Comparison of ENCODE assay signal across 26 cellular contexts in the genomic region with DNA sequence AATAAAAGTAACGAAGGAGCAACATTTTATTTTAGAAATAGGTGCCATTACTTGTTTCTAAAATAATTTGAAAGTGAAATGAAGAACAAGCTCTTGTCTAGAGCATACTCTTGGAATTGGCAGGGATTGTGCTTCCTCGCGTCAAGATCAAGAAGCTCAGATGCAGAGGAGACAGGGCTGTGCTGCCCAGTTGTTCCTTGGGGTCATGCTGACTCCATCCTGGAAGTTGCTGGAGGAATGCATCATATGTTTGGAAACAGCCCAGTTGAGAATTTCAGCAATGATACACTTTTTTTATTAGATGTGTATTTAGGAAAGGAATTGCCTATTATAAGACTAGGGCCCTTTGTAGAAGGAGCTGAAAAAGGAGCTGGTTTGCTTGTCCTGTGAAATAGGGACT. TPM values are rescaled to one million over a fixed set of nuclear protein-coding genes. Genes with fewer than 3 reads are reported as not detected.
DNase-seq lines count a peak whose midpoint lies in the region; TF ChIP-seq lines count a peak whose summit lies in the region.
"Had no signal": no experiment of that assay in that cellular context is flagged by ENCODE, and none has a peak within 500 bp of the region (broad histone marks: within the 10 kb centered on the region; RNA-seq: fewer than 3 reads in every experiment).

No MANE protein-coding gene starts in this region.

- TF ChIP-seq CTCF in choroid plexus epithelial cell (conservative IDR thresholded peaks at IDR 0.05; ENCODE audit: low read depth, low read length): no peak

- H3K4me3 ChIP-seq in choroid plexus epithelial cell (ENCODE audit: low read depth, low read length): no peak overlapping the region
- H3K4me3 ChIP-seq: esophagus squamous epithelium, heart right ventricle, left lung, Peyer's patch, SJSA1, transverse colon had no signal

- peak; percentile 49 for DNase-seq in AG08396 (ENCODE audit: low spot score)
- DNase-seq in HCEC 1CT: peak; percentile 12
- DNase-seq in choroid plexus epithelial cell (ENCODE audit: low read depth): peak; percentile 70
- DNase-seq in iris pigment epithelial cell (ENCODE audit: low read depth): peak; percentile 38
- DNase-seq in A172 (ENCODE audit: low spot score): no peak
- DNase-seq in GDM1 (lab: John Stamatoyannopoulos, UW): no peak
- DNase-seq in NOMO-1 treated with DMSO at 0.1 percent for 48 hours (lab: John Stamatoyannopoulos, UW; ENCODE audit: unreplicated experiment): no peak
- no peak for DNase-seq in kidney tubule cell (ENCODE audit: low spot score)
- DNase-seq: activated CD4-positive, alpha-beta T cell treated with anti-CD3 and anti-CD28 coated beads for 48 hours; activated naive CD4-positive, alpha-beta T cell treated with anti-CD3 and anti-CD28 coated beads, Interleukin-2, amount 10 ng/mL, durations not matched to agents 7 days and 5 days; activated T-cell treated with anti-CD3 and anti-CD28 coated beads, Interleukin-2, amount 50 U/mL, for 48 hours; aorta; effector memory CD8-positive, alpha-beta T cell; esophagus squamous epithelium; H7; heart right ventricle; left lung; NCI-H146; NCI-H510A treated with DMSO at 0.1 percent for 48 hours; NK-92 treated with Interleukin-12 subunit alpha and Interleukin-12 subunit beta, amount 100 ng/mL, for 24 hours; Peyer's patch; small intestine; stimulated activated CD4-positive, alpha-beta T cell treated with anti-CD3 and anti-CD28 coated beads, Interleukin-4, amount 100 ng/mL, for 1 hour; stimulated activated naive CD4-positive, alpha-beta T cell treated with Interleukin-2 at 50 U/mL for 16 hours; transverse colon had no signal

RNA-seq across cellular contexts. Expression of a gene that starts 17.2 kb away (rescaled TPM):
- 12.1 and 14.0 TPM in 2 replicates for total RNA-seq in A172 (2014; rRNA removed; shearing (Covaris generic))

Comparison
In these comparisons a context has a peak if more than half of its experiments do, and no peak if none do; other contexts are left out.
1. DNase-seq: peak in AG08396 (single experiment), HCEC 1CT (single experiment), choroid plexus epithelial cell (single experiment) and iris pigment epithelial cell (single experiment); none in A172 (single experiment), GDM1 (single experiment), NOMO-1 treated with DMSO at 0.1 percent for 48 hours (single experiment) and kidney tubule cell (single experiment).